24 cellular contexts compared by ENCODE assay signal in genomic region chr11:120958185-120958584, GRCh38.
DNase-seq lines count a peak whose midpoint lies in the region; ATAC-seq and TF ChIP-seq lines count a peak whose summit lies in the region.
"Had no signal": no experiment of that assay in that cellular context is flagged by ENCODE, and none has a peak within 500 bp of the region (broad histone marks: within the 10 kb centered on the region; RNA-seq: fewer than 3 reads in every experiment).

No MANE protein-coding gene starts in this region.

- no peak for DNase-seq in CD4-positive, CD25-positive, alpha-beta regulatory T cell
- DNase-seq in chondrocyte (ENCODE audit: low spot score) (peak; percentile 75), immature natural killer cell (no peak), neuronal stem cell (ENCODE audit: low spot score) (no peak), NCI-H146 (lab: John Stamatoyannopoulos, UW) (no peak)
- DNase-seq: AML-193; CD4-positive, alpha-beta memory T cell; CD8-positive, alpha-beta memory T cell; COR-L47; DMS 273 treated with DMSO at 0.1 percent for 48 hours; DMS153; DMS53; DMS79; DND-41; EL; GDM1 had no signal

- no peaks in the 10 kb centered on the region for H3K79me1 ChIP-seq in neuronal stem cell (ENCODE audit: low read depth, low read length)

- H3K4me3 ChIP-seq in CD4-positive, CD25-positive, alpha-beta regulatory T cell (ENCODE audit: low read depth, low read length): no peak overlapping the region
- no peak overlapping the region for H3K4me3 ChIP-seq in neuronal stem cell (ENCODE audit: low read length in 2 of 2)
- H3K4me3 ChIP-seq: A549; BLaER1 treated with 17β-estradiol and CSF1 and Interleukin-3, amounts not matched to agents 10 nM and 100 nM; GM12878 had no signal

- no peak overlapping the region for H3K27ac ChIP-seq in CD4-positive, CD25-positive, alpha-beta regulatory T cell (ENCODE audit: insufficient read depth, low read length, poor library complexity, severe bottlenecking)
- no peak overlapping the region for H3K27ac ChIP-seq in neuronal stem cell (replicated peaks; ENCODE audit: low read length)
- H3K27ac ChIP-seq: 22Rv1, A549, C4-2B had no signal

- H2AK5ac ChIP-seq in neuronal stem cell (ENCODE audit: low read depth, low read length): peak overlapping the region; percentile 38

- no peak overlapping the region for H3K4me3 Mint-ChIP-seq in CD4-positive, CD25-positive, alpha-beta regulatory T cell
- H3K4me3 Mint-ChIP-seq in chondrocyte (ENCODE audit: unreplicated experiment) (no peak overlapping the region), immature natural killer cell (no peak overlapping the region)
- H3K4me3 Mint-ChIP-seq: B cell; CD8-positive, alpha-beta memory T cell had no signal

- peak overlapping the region; percentile 27 for H2BK120ac ChIP-seq in neuronal stem cell (ENCODE audit: low read depth, low read length)

- no peak overlapping the region for H2AFZ ChIP-seq in neuronal stem cell (ENCODE audit: low read length)

- no peak overlapping the region for H3K18ac ChIP-seq in neuronal stem cell (ENCODE audit: low read length)

- H3K36me3 ChIP-seq in CD4-positive, CD25-positive, alpha-beta regulatory T cell (ENCODE audit: control insufficient read depth, insufficient read depth, low read length): no peaks in the 10 kb centered on the region
- no peaks in the 10 kb centered on the region for H3K36me3 ChIP-seq in neuronal stem cell (replicated peaks in 1 of 2; ENCODE audit: control insufficient read depth in 2 of 2, insufficient read depth in 2 of 2, low read length in 2 of 2)
- H3K36me3 ChIP-seq: BLaER1 treated with 17β-estradiol and CSF1 and Interleukin-3, amounts not matched to agents 10 nM and 100 nM had no signal

- H2BK5ac ChIP-seq in neuronal stem cell (ENCODE audit: low read length): no peak overlapping the region

- no CpG with 5 or more reads among the region's 14 CpGs for WGBS in neuronal stem cell (ENCODE audit: extremely low coverage in 2 of 2, insufficient read length in 2 of 2, insufficient replicate concordance in 1 of 2), 2 donors

- H3K4me2 ChIP-seq in neuronal stem cell (ENCODE audit: insufficient read depth, low read length, poor library complexity, severe bottlenecking): no peak overlapping the region
- H3K4me2 ChIP-seq: A549 had no signal

- no peaks in the 10 kb centered on the region for H3K36me3 Mint-ChIP-seq in CD4-positive, CD25-positive, alpha-beta regulatory T cell
- H3K36me3 Mint-ChIP-seq in chondrocyte (ENCODE audit: low read depth) (no peaks in the 10 kb centered on the region), immature natural killer cell (peaks cover 2 to 5% (median 4%) of the 10 kb centered on the region in 3 donors)
- H3K36me3 Mint-ChIP-seq: CD4-positive, alpha-beta memory T cell; CD8-positive, alpha-beta memory T cell had no signal

- no peak overlapping the region for H3K4ac ChIP-seq in neuronal stem cell (ENCODE audit: low read length)

- peaks cover 4 to 10% (median 9%) of the 10 kb centered on the region in 4 donors for H3K4me1 Mint-ChIP-seq in CD4-positive, CD25-positive, alpha-beta regulatory T cell
- no peaks in the 10 kb centered on the region for H3K4me1 Mint-ChIP-seq in chondrocyte (ENCODE audit: low read depth)
- H3K4me1 Mint-ChIP-seq in immature natural killer cell: peaks cover 40 to 50% of the 10 kb centered on the region in 2 donors

- H3K27me3 ChIP-seq in CD4-positive, CD25-positive, alpha-beta regulatory T cell (ENCODE audit: control insufficient read depth, insufficient read depth, low read length): peaks cover under 1% of the 10 kb centered on the region
- no peaks in the 10 kb centered on the region for H3K27me3 ChIP-seq in neuronal stem cell (ENCODE audit: control insufficient read depth in 3 of 3, insufficient read depth in 3 of 3, low read depth in 1 of 3, low read length in 3 of 3)
- H3K27me3 ChIP-seq: BLaER1 treated with 17β-estradiol and CSF1 and Interleukin-3, amounts not matched to agents 10 nM and 100 nM had no signal

- no peak overlapping the region for H3K9ac ChIP-seq in neuronal stem cell (ENCODE audit: low read depth, low read length, poor library complexity)
- H3K9ac ChIP-seq: BLaER1 treated with 17β-estradiol and CSF1 and Interleukin-3, amounts not matched to agents 10 nM and 100 nM had no signal

- TF ChIP-seq CTCF in chondrocyte (IDR thresholded peaks at IDR 0.05): no peak

- peak overlapping the region; percentile 34 for H3K23ac ChIP-seq in neuronal stem cell (ENCODE audit: low read depth, low read length, poor library complexity)

- H3K27me3 Mint-ChIP-seq in CD4-positive, CD25-positive, alpha-beta regulatory T cell: peaks cover 12% of the 10 kb centered on the region
- peaks cover 5% of the 10 kb centered on the region for H3K27me3 Mint-ChIP-seq in chondrocyte (ENCODE audit: low read depth)
- H3K27me3 Mint-ChIP-seq in immature natural killer cell (ENCODE audit: low read depth in 3 of 3): peaks cover 0 to 5% (median 4%) of the 10 kb centered on the region in 3 donors
- H3K27me3 Mint-ChIP-seq: CD4-positive, alpha-beta memory T cell had no signal

- no peaks in the 10 kb centered on the region for H3K9me3 ChIP-seq in CD4-positive, CD25-positive, alpha-beta regulatory T cell (ENCODE audit: control insufficient read depth in 2 of 2, low read length in 2 of 2)
- H3K9me3 ChIP-seq in neuronal stem cell (replicated peaks in 1 of 2; ENCODE audit: control insufficient read depth in 2 of 2, insufficient read depth in 1 of 2, low read depth in 1 of 2, low read length in 2 of 2): no peaks in the 10 kb centered on the region
- H3K9me3 ChIP-seq: A549; BLaER1 treated with 17β-estradiol and CSF1 and Interleukin-3, amounts not matched to agents 10 nM and 100 nM had no signal

- no peak overlapping the region for H3K14ac ChIP-seq in neuronal stem cell (ENCODE audit: low read length)

- ATAC-seq in CD4-positive, CD25-positive, alpha-beta regulatory T cell (ENCODE audit: low read depth in 2 of 2): no peak
- ATAC-seq in GM21717 (IDR thresholded peaks at IDR 0.05; ENCODE audit: unreplicated experiment) (no peak), HG03571 (IDR thresholded peaks at IDR 0.05; ENCODE audit: unreplicated experiment) (no peak)
- ATAC-seq: A549, GM12878 had no signal

- H4K8ac ChIP-seq in neuronal stem cell (ENCODE audit: low read depth, low read length): no peak overlapping the region

- H3K27ac Mint-ChIP-seq in CD4-positive, CD25-positive, alpha-beta regulatory T cell: peak overlapping the region; percentile 38 to 92 (median 59)
- no peak overlapping the region for H3K27ac Mint-ChIP-seq in chondrocyte (ENCODE audit: unreplicated experiment)
- H3K27ac Mint-ChIP-seq in immature natural killer cell: peak overlapping the region in 5 of 6 donors; percentile 45 to 100 (median 90)
- H3K27ac Mint-ChIP-seq: B cell had no signal

- H4K91ac ChIP-seq in neuronal stem cell (ENCODE audit: low read depth, low read length, poor library complexity): no peak overlapping the region

- no peak overlapping the region for H2BK12ac ChIP-seq in neuronal stem cell (ENCODE audit: low read length)

- H2BK15ac ChIP-seq in neuronal stem cell (ENCODE audit: low read length): no peak overlapping the region

- peaks cover 0 to 2% (median 0%) of the 10 kb centered on the region in 7 donors for H3K9me3 Mint-ChIP-seq in CD4-positive, CD25-positive, alpha-beta regulatory T cell
- no peaks in the 10 kb centered on the region for H3K9me3 Mint-ChIP-seq in chondrocyte (ENCODE audit: low read depth)
- no peaks in the 10 kb centered on the region for H3K9me3 Mint-ChIP-seq in immature natural killer cell
- H3K9me3 Mint-ChIP-seq: CD4-positive, alpha-beta memory T cell; CD8-positive, alpha-beta memory T cell had no signal

- peaks cover 11% of the 10 kb centered on the region for H3K4me1 ChIP-seq in CD4-positive, CD25-positive, alpha-beta regulatory T cell (ENCODE audit: control insufficient read depth, insufficient read depth, low read length, poor library complexity, severe bottlenecking)
- H3K4me1 ChIP-seq in neuronal stem cell (ENCODE audit: control insufficient read depth in 2 of 2, insufficient read depth in 1 of 2, low read depth in 1 of 2, low read length in 2 of 2): peaks cover 0 to 4% of the 10 kb centered on the region in 2 donors
- H3K4me1 ChIP-seq: A549 had no signal
